In the genomic region with DNA sequence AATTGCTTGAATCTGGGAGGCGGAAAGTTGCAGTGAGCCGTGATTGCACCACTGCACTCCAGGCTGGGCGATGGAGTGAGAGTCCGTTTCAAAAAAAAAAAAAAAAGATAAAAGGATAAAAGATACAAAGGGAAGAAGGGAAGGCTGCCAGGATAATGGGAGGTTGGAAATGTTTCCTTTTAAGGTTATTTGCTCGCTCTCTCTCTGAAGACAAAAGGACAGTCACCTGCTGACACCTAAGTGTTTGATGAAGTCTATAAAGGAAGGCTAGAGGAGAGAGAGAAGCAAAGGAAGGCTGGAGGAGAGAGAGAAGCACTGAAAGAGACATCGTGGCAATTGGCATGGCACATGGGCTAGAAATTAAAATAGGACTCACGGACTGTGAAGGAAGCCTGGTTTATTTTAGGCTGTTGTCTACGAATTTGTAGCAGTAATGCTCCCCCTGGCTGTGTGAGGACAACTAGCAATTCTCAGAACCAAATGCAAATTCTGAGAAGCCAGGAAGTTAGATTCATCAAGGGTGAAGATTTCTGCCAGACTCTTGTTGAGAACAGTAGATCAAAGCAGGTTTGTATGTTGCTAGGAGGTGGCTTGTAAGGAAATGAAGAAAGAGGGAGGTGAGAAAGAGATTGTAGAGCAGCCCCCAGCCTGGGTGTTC, we compare ENCODE assay signal across 8 cellular contexts.
DNase-seq lines count a peak whose midpoint lies in the region; ATAC-seq lines count a peak whose summit lies in the region.
"Had no signal": no experiment of that assay in that cellular context is flagged by ENCODE, and none has a peak within 500 bp of the region (broad histone marks: within the 10 kb centered on the region; RNA-seq: fewer than 3 reads in every experiment).

No MANE protein-coding gene starts in this region.

- H3K27ac ChIP-seq in trophoblast cell (ENCODE audit: low read depth, low read length), result no peak overlapping the region
- H3K27ac ChIP-seq: prostate gland had no signal

- no peak overlapping the region for H3K9ac ChIP-seq in trophoblast cell (ENCODE audit: low read length)

- ATAC-seq in GM18870 (IDR thresholded peaks at IDR 0.05; ENCODE audit: unreplicated experiment), result peak; percentile 52
- no peak for ATAC-seq in GM19452 (IDR thresholded peaks at IDR 0.05; ENCODE audit: unreplicated experiment)
- ATAC-seq in HG02571 (IDR thresholded peaks at IDR 0.05; ENCODE audit: unreplicated experiment), result no peak

- no peak overlapping the region for H2AFZ ChIP-seq in trophoblast cell (ENCODE audit: insufficient read depth, low read length, poor library complexity)

- H3K79me1 ChIP-seq in trophoblast cell (ENCODE audit: low read length), result no peaks in the 10 kb centered on the region

- H3K14ac ChIP-seq in trophoblast cell (ENCODE audit: low read length), result no peak overlapping the region

- no peak overlapping the region for H3K4me3 ChIP-seq in trophoblast cell (ENCODE audit: low read depth, low read length)
- H3K4me3 ChIP-seq: prostate gland had no signal

- no CpG with 5 or more reads among the region's 8 CpGs for WGBS in trophoblast cell (ENCODE audit: extremely low coverage, insufficient coverage, insufficient read length)

- H3K23ac ChIP-seq in trophoblast cell (ENCODE audit: low read length), result no peak overlapping the region

- H3K27me3 ChIP-seq in trophoblast cell (ENCODE audit: insufficient read depth, low read length), result no peaks in the 10 kb centered on the region

- H2BK120ac ChIP-seq in trophoblast cell (ENCODE audit: insufficient read depth, low read length, poor library complexity), result no peak overlapping the region

- no peak overlapping the region for H2BK5ac ChIP-seq in trophoblast cell (ENCODE audit: low read depth, low read length, poor library complexity)

- no peak overlapping the region for H2AK5ac ChIP-seq in trophoblast cell (ENCODE audit: low read length)

- no peaks in the 10 kb centered on the region for H3K9me3 ChIP-seq in trophoblast cell (ENCODE audit: insufficient read depth, low read depth, low read length)
- H3K9me3 ChIP-seq: prostate gland had no signal

- H3K79me2 ChIP-seq in trophoblast cell (ENCODE audit: control insufficient read depth, insufficient read depth, low read length, poor library complexity), result no peaks in the 10 kb centered on the region

- no peak overlapping the region for H3K18ac ChIP-seq in trophoblast cell (ENCODE audit: low read length)

- peaks cover 0 to 2% of the 10 kb centered on the region in 2 experiments for H3K36me3 ChIP-seq in trophoblast cell (ENCODE audit: control insufficient read depth in 1 of 2, insufficient read depth in 2 of 2, low read length in 2 of 2)
- H3K36me3 ChIP-seq: prostate gland had no signal

- DNase-seq in NCI-H2029 (lab: John Stamatoyannopoulos, UW) (peak; percentile 82), trophoblast cell (peak; percentile 10 to 47), NCI-H2171 (lab: John Stamatoyannopoulos, UW) (no peak)
- peak; percentile 13 for DNase-seq in central memory CD4-positive, alpha-beta T cell

- no peak overlapping the region for H2BK12ac ChIP-seq in trophoblast cell (ENCODE audit: low read length)

- H3K4me2 ChIP-seq in trophoblast cell (ENCODE audit: low read length), result no peak overlapping the region

- no peak overlapping the region for H3K4ac ChIP-seq in trophoblast cell (ENCODE audit: low read depth, low read length)

- no peak overlapping the region for H4K91ac ChIP-seq in trophoblast cell (ENCODE audit: low read depth, low read length)

- no peaks in the 10 kb centered on the region for H3K4me1 ChIP-seq in trophoblast cell (ENCODE audit: control insufficient read depth in 1 of 2, insufficient read depth in 2 of 2, low read length in 2 of 2)
- H3K4me1 ChIP-seq: prostate gland had no signal

- H4K8ac ChIP-seq in trophoblast cell (ENCODE audit: low read depth, low read length), result no peak overlapping the region

- H4K12ac ChIP-seq in trophoblast cell (ENCODE audit: low read depth, low read length), result no peak overlapping the region
